In genomic region chr11:8336356-8337114, GRCh38 we compare ENCODE assay signal across 15 cellular contexts.
"Had no signal": no experiment of that assay in that cellular context is flagged by ENCODE, and none has a peak within 500 bp of the region (broad histone marks: within the 10 kb centered on the region; RNA-seq: fewer than 3 reads in every experiment).

No MANE protein-coding gene starts in this region.

- H3K9me3 ChIP-seq: heart left ventricle, psoas muscle, right lobe of liver, transverse colon had no signal

- H3K27me3 ChIP-seq: heart left ventricle, right lobe of liver had no signal

- H3K27ac ChIP-seq: heart left ventricle, psoas muscle, right lobe of liver, transverse colon had no signal

- DNase-seq: activated CD4-positive, alpha-beta T cell treated with anti-CD3 and anti-CD28 coated beads for 1 hour; activated CD4-positive, alpha-beta T cell treated with anti-CD3 and anti-CD28 coated beads, Interleukin-2, amount 50 U/mL, for 48 hours; activated gamma-delta T cell; activated T-cell treated with anti-CD3 and anti-CD28 coated beads, Interleukin-2, amount 50 U/mL, for 48 hours; amygdala; cerebellar nuclear complex; dermis blood vessel endothelial cell; foreskin melanocyte; heart left ventricle; natural killer cell; psoas muscle; transverse colon had no signal

- ATAC-seq: heart left ventricle; left lobe of liver; natural killer cell; psoas muscle; right lobe of liver; stimulated activated memory B cell treated with anti-CD40 and anti-IgM and Interleukin-4, amounts not matched to agents 10 μg/mL and 1 μg/mL and 100 μg/mL, for 72 hours had no signal

- H3K36me3 ChIP-seq: heart left ventricle, right lobe of liver, transverse colon had no signal

- H3K4me3 ChIP-seq: heart left ventricle, psoas muscle, right lobe of liver, transverse colon had no signal

- H3K4me1 ChIP-seq: heart left ventricle, psoas muscle, right lobe of liver, transverse colon had no signal
